In the genomic region with DNA sequence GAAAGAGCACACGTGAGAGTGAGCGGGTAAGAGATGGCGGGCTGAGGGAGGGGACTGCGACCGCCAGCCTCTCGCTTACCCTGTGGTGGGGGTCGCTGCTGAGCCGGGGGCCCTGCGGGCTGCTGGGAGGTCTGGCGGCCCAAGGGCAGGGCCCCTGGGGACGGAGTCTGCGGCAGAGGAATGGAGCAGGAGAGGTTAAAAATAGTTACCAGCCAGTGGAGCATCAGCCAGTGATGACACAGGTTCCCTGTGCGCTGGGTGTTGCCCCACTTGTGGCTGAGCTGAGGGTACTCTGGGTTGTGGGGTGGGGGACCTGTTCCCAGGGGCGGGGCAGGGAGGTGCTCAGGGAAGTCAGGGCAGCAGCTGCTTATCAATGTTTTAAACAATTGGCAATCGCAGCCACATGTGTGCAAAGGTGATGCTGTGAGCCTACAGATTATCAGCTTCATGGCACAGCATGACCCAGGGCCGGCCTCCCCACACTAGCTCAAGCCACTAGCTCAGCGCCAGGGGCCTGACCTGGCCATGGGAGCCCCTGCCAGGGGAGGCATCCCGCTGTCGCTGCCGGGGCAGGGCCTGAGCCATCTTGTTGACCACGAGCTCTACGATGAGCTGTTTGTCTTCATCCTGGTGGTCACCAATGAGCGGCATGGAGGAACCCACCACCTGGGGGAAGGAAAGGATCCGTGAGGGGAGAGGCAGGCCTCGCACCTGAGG, we compare ENCODE assay signal across 1 cellular context.
TF ChIP-seq lines count a peak whose summit lies in the region.

No MANE protein-coding gene starts in this region.

TF ChIP-seq in HepG2, 621 proteins besides CTCF, POLR2A, EP300 and RAD21:
- TF ChIP-seq HOXA9 (CRISPR knock-in tag; IDR thresholded peaks at IDR 0.05; ENCODE audit: borderline replicate concordance), result no peak
- no peak for TF ChIP-seq ZBTB42 (CRISPR knock-in tag; IDR thresholded peaks at IDR 0.05)
- TF ChIP-seq ZNF12 (CRISPR knock-in tag; IDR thresholded peaks at IDR 0.05), result no peak
- TF ChIP-seq, protein P1, sequence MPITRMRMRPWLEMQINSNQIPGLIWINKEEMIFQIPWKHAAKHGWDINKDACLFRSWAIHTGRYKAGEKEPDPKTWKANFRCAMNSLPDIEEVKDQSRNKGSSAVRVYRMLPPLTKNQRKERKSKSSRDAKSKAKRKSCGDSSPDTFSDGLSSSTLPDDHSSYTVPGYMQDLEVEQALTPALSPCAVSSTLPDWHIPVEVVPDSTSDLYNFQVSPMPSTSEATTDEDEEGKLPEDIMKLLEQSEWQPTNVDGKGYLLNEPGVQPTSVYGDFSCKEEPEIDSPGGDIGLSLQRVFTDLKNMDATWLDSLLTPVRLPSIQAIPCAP (CRISPR knock-in tag; IDR thresholded peaks at IDR 0.05; ENCODE audit: low read depth), result no peak
- no peak for TF ChIP-seq ZNF678 (CRISPR knock-in tag; IDR thresholded peaks at IDR 0.05)
- TF ChIP-seq, protein P2, sequence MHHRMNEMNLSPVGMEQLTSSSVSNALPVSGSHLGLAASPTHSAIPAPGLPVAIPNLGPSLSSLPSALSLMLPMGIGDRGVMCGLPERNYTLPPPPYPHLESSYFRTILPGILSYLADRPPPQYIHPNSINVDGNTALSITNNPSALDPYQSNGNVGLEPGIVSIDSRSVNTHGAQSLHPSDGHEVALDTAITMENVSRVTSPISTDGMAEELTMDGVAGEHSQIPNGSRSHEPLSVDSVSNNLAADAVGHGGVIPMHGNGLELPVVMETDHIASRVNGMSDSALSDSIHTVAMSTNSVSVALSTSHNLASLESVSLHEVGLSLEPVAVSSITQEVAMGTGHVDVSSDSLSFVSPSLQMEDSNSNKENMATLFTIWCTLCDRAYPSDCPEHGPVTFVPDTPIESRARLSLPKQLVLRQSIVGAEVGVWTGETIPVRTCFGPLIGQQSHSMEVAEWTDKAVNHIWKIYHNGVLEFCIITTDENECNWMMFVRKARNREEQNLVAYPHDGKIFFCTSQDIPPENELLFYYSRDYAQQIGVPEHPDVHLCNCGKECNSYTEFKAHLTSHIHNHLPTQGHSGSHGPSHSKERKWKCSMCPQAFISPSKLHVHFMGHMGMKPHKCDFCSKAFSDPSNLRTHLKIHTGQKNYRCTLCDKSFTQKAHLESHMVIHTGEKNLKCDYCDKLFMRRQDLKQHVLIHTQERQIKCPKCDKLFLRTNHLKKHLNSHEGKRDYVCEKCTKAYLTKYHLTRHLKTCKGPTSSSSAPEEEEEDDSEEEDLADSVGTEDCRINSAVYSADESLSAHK (CRISPR knock-in tag; IDR thresholded peaks at IDR 0.05; ENCODE audit: borderline replicate concordance), result no peak
- no peak for TF ChIP-seq GABPA (IDR thresholded peaks at IDR 0.05; ENCODE audit: low read depth, low read length)
- TF ChIP-seq GABPA (CRISPR knock-in tag; IDR thresholded peaks at IDR 0.05; ENCODE audit: low read depth), result no peak
- no peak for TF ChIP-seq NR3C1 (CRISPR knock-in tag; IDR thresholded peaks at IDR 0.05)
- no peak for TF ChIP-seq ZNF556 (CRISPR knock-in tag; IDR thresholded peaks at IDR 0.05; ENCODE audit: borderline replicate concordance)
- TF ChIP-seq FOXC1 (CRISPR knock-in tag; IDR thresholded peaks at IDR 0.05; ENCODE audit: borderline replicate concordance), result no peak
- no peak for TF ChIP-seq ZFP41 (CRISPR knock-in tag; IDR thresholded peaks at IDR 0.05; ENCODE audit: borderline replicate concordance)
- no peak for TF ChIP-seq FOXA1 (IDR thresholded peaks at IDR 0.05)
- TF ChIP-seq FOXA1 (CRISPR knock-in tag; IDR thresholded peaks at IDR 0.05), result no peak
- TF ChIP-seq SIN3B (IDR thresholded peaks at IDR 0.05; ENCODE audit: low read length), result no peak
- TF ChIP-seq YEATS4 (CRISPR knock-in tag; IDR thresholded peaks at IDR 0.05; ENCODE audit: borderline replicate concordance), result no peak
- TF ChIP-seq IKZF4 (CRISPR knock-in tag; IDR thresholded peaks at IDR 0.05; ENCODE audit: borderline replicate concordance, low read depth, not compliant biosample characterization), result no peak
- no peak for TF ChIP-seq JUNB (CRISPR knock-in tag; IDR thresholded peaks at IDR 0.05; ENCODE audit: borderline replicate concordance)
- TF ChIP-seq ZNF235 (CRISPR knock-in tag; IDR thresholded peaks at IDR 0.05; ENCODE audit: borderline replicate concordance), result no peak
- no peak for TF ChIP-seq ONECUT2 (CRISPR knock-in tag; IDR thresholded peaks at IDR 0.05)
